ENCODE assay signal across 19 cellular contexts in the genomic region with DNA sequence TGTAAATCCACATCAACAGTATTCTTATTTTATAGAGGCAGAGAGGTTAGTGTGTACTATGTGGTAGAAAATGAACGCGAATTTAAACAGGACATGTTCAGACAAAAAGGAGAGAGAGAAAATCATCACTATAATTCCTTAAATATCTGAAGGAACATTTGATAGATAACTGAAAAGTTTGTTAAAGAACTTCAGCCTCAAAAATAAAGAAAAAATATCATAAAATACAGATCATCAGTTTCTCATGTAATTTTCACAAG.
DNase-seq lines count a peak whose midpoint lies in the region; FAIRE-seq and TF ChIP-seq lines count a peak whose summit lies in the region.
"Had no signal": no experiment of that assay in that cellular context is flagged by ENCODE, and none has a peak within 500 bp of the region (broad histone marks: within the 10 kb centered on the region; RNA-seq: fewer than 3 reads in every experiment).

No MANE protein-coding gene starts in this region.

- no peak for DNase-seq in activated naive CD8-positive, alpha-beta T cell treated with anti-CD3 and anti-CD28 coated beads for 36 hours
- DNase-seq in astrocyte (ENCODE audit: low read depth) (no peak), hepatocyte (ENCODE audit: low spot score) (no peak), type B pancreatic cell (ENCODE audit: extremely low spot score, unreplicated experiment) (no peak), NCI-H1694 treated with DMSO at 0.1 percent for 48 hours (lab: John Stamatoyannopoulos, UW) (no peak), cerebellar nuclear complex (lab: John Stamatoyannopoulos, UW) (no peak)
- no peak for DNase-seq in activated CD4-positive, alpha-beta T cell treated with anti-CD3 and anti-CD28 coated beads for 1 hour
- DNase-seq: 8988T; CD8-positive, alpha-beta T cell; DND-41; NCI-H2029; NCI-H2171; NCI-H446; OCI-M1; RPMI8226 had no signal

- H3K4me1 ChIP-seq in astrocyte (ENCODE audit: insufficient read depth, low read length): peaks cover 7% of the 10 kb centered on the region
- H3K4me1 ChIP-seq in hepatocyte (ENCODE audit: insufficient read depth): peaks cover 33% of the 10 kb centered on the region
- H3K4me1 ChIP-seq: BLaER1 had no signal

- H3K4me3 ChIP-seq in astrocyte (ENCODE audit: insufficient read depth, low read depth, low read length) (no peak overlapping the region), hepatocyte (no peak overlapping the region)
- H3K4me3 ChIP-seq: BLaER1 had no signal

- peaks cover 2% of the 10 kb centered on the region for H3K27me3 Mint-ChIP-seq in activated naive CD8-positive, alpha-beta T cell
- no peaks in the 10 kb centered on the region for H3K27me3 Mint-ChIP-seq in activated naive CD8-positive, alpha-beta T cell treated with anti-CD3 and anti-CD28 coated beads for 36 hours
- H3K27me3 Mint-ChIP-seq in astrocyte (ENCODE audit: low read depth, unreplicated experiment): no peaks in the 10 kb centered on the region
- H3K27me3 Mint-ChIP-seq in type B pancreatic cell: no peaks in the 10 kb centered on the region

- no peaks in the 10 kb centered on the region for H3K9me3 ChIP-seq in astrocyte (ENCODE audit: insufficient read depth, low read depth, low read length)
- no peaks in the 10 kb centered on the region for H3K9me3 ChIP-seq in hepatocyte (ENCODE audit: low read depth)
- H3K9me3 ChIP-seq: BLaER1 had no signal

- no peaks in the 10 kb centered on the region for H3K27me3 ChIP-seq in astrocyte (ENCODE audit: insufficient read depth, low read length)
- no peaks in the 10 kb centered on the region for H3K27me3 ChIP-seq in hepatocyte
- H3K27me3 ChIP-seq: BLaER1 had no signal

- no peak overlapping the region for H3K9ac ChIP-seq in astrocyte (ENCODE audit: low read length)
- H3K9ac ChIP-seq: BLaER1 had no signal

- no peak for FAIRE-seq in astrocyte (lab: Jason Lieb, UNC)
- FAIRE-seq: G401.6, HTR-8/SVneo had no signal

- peaks cover 37% of the 10 kb centered on the region for H3K79me2 ChIP-seq in astrocyte (ENCODE audit: insufficient read depth, low read length)
- peaks cover 65% of the 10 kb centered on the region for H3K79me2 ChIP-seq in hepatocyte

- peaks cover 2% of the 10 kb centered on the region for H3K4me1 Mint-ChIP-seq in activated naive CD8-positive, alpha-beta T cell (ENCODE audit: low read depth)
- peaks cover 8% of the 10 kb centered on the region for H3K4me1 Mint-ChIP-seq in activated naive CD8-positive, alpha-beta T cell treated with anti-CD3 and anti-CD28 coated beads for 36 hours
- H3K4me1 Mint-ChIP-seq in astrocyte (ENCODE audit: low read depth, unreplicated experiment) (peaks cover 54% of the 10 kb centered on the region), type B pancreatic cell (ENCODE audit: unreplicated experiment) (peaks cover 32% of the 10 kb centered on the region)

- H3K4me3 Mint-ChIP-seq in activated naive CD8-positive, alpha-beta T cell: no peak overlapping the region
- H3K4me3 Mint-ChIP-seq in activated naive CD8-positive, alpha-beta T cell treated with anti-CD3 and anti-CD28 coated beads for 36 hours: no peak overlapping the region
- H3K4me3 Mint-ChIP-seq in astrocyte (ENCODE audit: unreplicated experiment): peak overlapping the region; percentile 35
- H3K4me3 Mint-ChIP-seq in type B pancreatic cell: no peak overlapping the region
- H3K4me3 Mint-ChIP-seq: CD8-positive, alpha-beta T cell had no signal

- no peak for TF ChIP-seq CTCF in astrocyte (IDR thresholded peaks at IDR 0.05; ENCODE audit: insufficient read depth, low read depth, low read length)
- TF ChIP-seq CTCF in hepatocyte (IDR thresholded peaks at IDR 0.05; ENCODE audit: poor library complexity): no peak
- TF ChIP-seq CTCF in type B pancreatic cell (conservative IDR thresholded peaks at IDR 0.05): no peak

- H2AFZ ChIP-seq in astrocyte (ENCODE audit: low read depth, low read length): no peak overlapping the region
- H2AFZ ChIP-seq in hepatocyte: no peak overlapping the region

- H3K27ac ChIP-seq in astrocyte (ENCODE audit: low read depth, low read length) (no peak overlapping the region), hepatocyte (peak overlapping the region; percentile 18)
- H3K27ac ChIP-seq: BLaER1 had no signal

- H3K36me3 ChIP-seq in astrocyte (ENCODE audit: insufficient read depth, low read length) (no peaks in the 10 kb centered on the region), hepatocyte (replicated peaks; ENCODE audit: insufficient read depth, low read depth) (no peaks in the 10 kb centered on the region)
- H3K36me3 ChIP-seq: BLaER1 had no signal

- H3K9me2 ChIP-seq in hepatocyte (replicated peaks; ENCODE audit: insufficient read depth): no peaks in the 10 kb centered on the region

- H3K36me3 Mint-ChIP-seq in activated naive CD8-positive, alpha-beta T cell: no peaks in the 10 kb centered on the region
- H3K36me3 Mint-ChIP-seq in activated naive CD8-positive, alpha-beta T cell treated with anti-CD3 and anti-CD28 coated beads for 36 hours: no peaks in the 10 kb centered on the region
- H3K36me3 Mint-ChIP-seq in astrocyte (ENCODE audit: low read depth, unreplicated experiment) (no peaks in the 10 kb centered on the region), type B pancreatic cell (no peaks in the 10 kb centered on the region)
- H3K36me3 Mint-ChIP-seq: CD8-positive, alpha-beta T cell had no signal

- WGBS in hepatocyte (ENCODE audit: low lambda C conversion rate, missing lambda C conversion rate): 74% methylated on average over 2 of the region's 2 CpGs

- peak overlapping the region; percentile 13 for H3K27ac Mint-ChIP-seq in activated naive CD8-positive, alpha-beta T cell
- H3K27ac Mint-ChIP-seq in activated naive CD8-positive, alpha-beta T cell treated with anti-CD3 and anti-CD28 coated beads for 36 hours: no peak overlapping the region
- H3K27ac Mint-ChIP-seq in astrocyte (ENCODE audit: unreplicated experiment) (peak overlapping the region; percentile 55), type B pancreatic cell (peak overlapping the region; percentile 6)
- H3K27ac Mint-ChIP-seq: CD8-positive, alpha-beta T cell had no signal

- H4K20me1 ChIP-seq in astrocyte (ENCODE audit: insufficient read depth, low read length): peaks cover 37% of the 10 kb centered on the region
- no peaks in the 10 kb centered on the region for H4K20me1 ChIP-seq in hepatocyte (ENCODE audit: insufficient read depth, poor library complexity, severe bottlenecking)
- H4K20me1 ChIP-seq: BLaER1 had no signal

- no peaks in the 10 kb centered on the region for H3K9me3 Mint-ChIP-seq in activated naive CD8-positive, alpha-beta T cell (ENCODE audit: low read depth)
- H3K9me3 Mint-ChIP-seq in activated naive CD8-positive, alpha-beta T cell treated with anti-CD3 and anti-CD28 coated beads for 36 hours: no peaks in the 10 kb centered on the region
- no peaks in the 10 kb centered on the region for H3K9me3 Mint-ChIP-seq in astrocyte (ENCODE audit: unreplicated experiment)
- peaks cover 4% of the 10 kb centered on the region for H3K9me3 Mint-ChIP-seq in type B pancreatic cell
- H3K9me3 Mint-ChIP-seq: CD8-positive, alpha-beta T cell had no signal

- H3K4me2 ChIP-seq in astrocyte (ENCODE audit: low read length) (peak overlapping the region; percentile 4), hepatocyte (peak overlapping the region; percentile 30)
- H3K4me2 ChIP-seq: BLaER1 had no signal
